In genomic region chr18:9771977-9772660, GRCh38 we compare ENCODE assay signal across 2 cellular contexts.
TF ChIP-seq lines count a peak whose summit lies in the region.

No MANE protein-coding gene starts in this region.

TF ChIP-seq in SK-N-SH, 30 proteins besides CTCF, POLR2A, EP300 and RAD21 (continued from another document):
- TF ChIP-seq ZBTB33 (IDR thresholded peaks at IDR 0.05; ENCODE audit: borderline replicate concordance, low read depth) (no peak), CHD2 (IDR thresholded peaks at IDR 0.05; ENCODE audit: low read length, partially characterized antibody) (no peak), FOSL2 (IDR thresholded peaks at IDR 0.05; ENCODE audit: borderline replicate concordance, low read depth) (no peak), FOXJ3 (CRISPR knock-in tag; IDR thresholded peaks at IDR 0.05) (no peak), RCOR1 (IDR thresholded peaks at IDR 0.05; ENCODE audit: low read length) (no peak), PBX3 (IDR thresholded peaks at IDR 0.05) (no peak), NRF1 (IDR thresholded peaks at IDR 0.05; ENCODE audit: low read depth, low read length) (no peak), RXRA (IDR thresholded peaks at IDR 0.05; ENCODE audit: borderline replicate concordance, low read depth) (no peak), ELF1 (IDR thresholded peaks at IDR 0.05) (no peak), SMC3 (IDR thresholded peaks at IDR 0.05; ENCODE audit: low read depth, low read length) (no peak), SIN3A (IDR thresholded peaks at IDR 0.05; ENCODE audit: borderline replicate concordance, low read depth, low read length) (no peak), IRF3 (IDR thresholded peaks at IDR 0.05; ENCODE audit: low read depth, low read length) (no peak)
- TF ChIP-seq, protein P1, sequence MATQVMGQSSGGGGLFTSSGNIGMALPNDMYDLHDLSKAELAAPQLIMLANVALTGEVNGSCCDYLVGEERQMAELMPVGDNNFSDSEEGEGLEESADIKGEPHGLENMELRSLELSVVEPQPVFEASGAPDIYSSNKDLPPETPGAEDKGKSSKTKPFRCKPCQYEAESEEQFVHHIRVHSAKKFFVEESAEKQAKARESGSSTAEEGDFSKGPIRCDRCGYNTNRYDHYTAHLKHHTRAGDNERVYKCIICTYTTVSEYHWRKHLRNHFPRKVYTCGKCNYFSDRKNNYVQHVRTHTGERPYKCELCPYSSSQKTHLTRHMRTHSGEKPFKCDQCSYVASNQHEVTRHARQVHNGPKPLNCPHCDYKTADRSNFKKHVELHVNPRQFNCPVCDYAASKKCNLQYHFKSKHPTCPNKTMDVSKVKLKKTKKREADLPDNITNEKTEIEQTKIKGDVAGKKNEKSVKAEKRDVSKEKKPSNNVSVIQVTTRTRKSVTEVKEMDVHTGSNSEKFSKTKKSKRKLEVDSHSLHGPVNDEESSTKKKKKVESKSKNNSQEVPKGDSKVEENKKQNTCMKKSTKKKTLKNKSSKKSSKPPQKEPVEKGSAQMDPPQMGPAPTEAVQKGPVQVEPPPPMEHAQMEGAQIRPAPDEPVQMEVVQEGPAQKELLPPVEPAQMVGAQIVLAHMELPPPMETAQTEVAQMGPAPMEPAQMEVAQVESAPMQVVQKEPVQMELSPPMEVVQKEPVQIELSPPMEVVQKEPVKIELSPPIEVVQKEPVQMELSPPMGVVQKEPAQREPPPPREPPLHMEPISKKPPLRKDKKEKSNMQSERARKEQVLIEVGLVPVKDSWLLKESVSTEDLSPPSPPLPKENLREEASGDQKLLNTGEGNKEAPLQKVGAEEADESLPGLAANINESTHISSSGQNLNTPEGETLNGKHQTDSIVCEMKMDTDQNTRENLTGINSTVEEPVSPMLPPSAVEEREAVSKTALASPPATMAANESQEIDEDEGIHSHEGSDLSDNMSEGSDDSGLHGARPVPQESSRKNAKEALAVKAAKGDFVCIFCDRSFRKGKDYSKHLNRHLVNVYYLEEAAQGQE (IDR thresholded peaks at IDR 0.05; ENCODE audit: low read depth, low read length), result no peak

TF ChIP-seq in SK-N-SH treated with all-trans-retinoic acid at 6 μM for 48 hours, 23 proteins besides CTCF, POLR2A, EP300 and RAD21 (continued from another document):
- TF ChIP-seq CSRNP3 (CRISPR knock-in tag; IDR thresholded peaks at IDR 0.05), result no peak
- no peak for TF ChIP-seq ISL1 (CRISPR knock-in tag; IDR thresholded peaks at IDR 0.05)
- TF ChIP-seq ZNF8 (CRISPR knock-in tag; IDR thresholded peaks at IDR 0.05), result no peak
- TF ChIP-seq, protein P2, sequence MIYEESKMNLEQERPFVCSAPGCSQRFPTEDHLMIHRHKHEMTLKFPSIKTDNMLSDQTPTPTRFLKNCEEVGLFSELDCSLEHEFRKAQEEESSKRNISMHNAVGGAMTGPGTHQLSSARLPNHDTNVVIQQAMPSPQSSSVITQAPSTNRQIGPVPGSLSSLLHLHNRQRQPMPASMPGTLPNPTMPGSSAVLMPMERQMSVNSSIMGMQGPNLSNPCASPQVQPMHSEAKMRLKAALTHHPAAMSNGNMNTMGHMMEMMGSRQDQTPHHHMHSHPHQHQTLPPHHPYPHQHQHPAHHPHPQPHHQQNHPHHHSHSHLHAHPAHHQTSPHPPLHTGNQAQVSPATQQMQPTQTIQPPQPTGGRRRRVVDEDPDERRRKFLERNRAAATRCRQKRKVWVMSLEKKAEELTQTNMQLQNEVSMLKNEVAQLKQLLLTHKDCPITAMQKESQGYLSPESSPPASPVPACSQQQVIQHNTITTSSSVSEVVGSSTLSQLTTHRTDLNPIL (CRISPR knock-in tag; IDR thresholded peaks at IDR 0.05; ENCODE audit: low read depth), result no peak
- TF ChIP-seq POU6F1 (CRISPR knock-in tag; IDR thresholded peaks at IDR 0.05; ENCODE audit: borderline replicate concordance, low read depth), result no peak
- TF ChIP-seq ZNF70 (CRISPR knock-in tag; IDR thresholded peaks at IDR 0.05), result no peak
- no peak for TF ChIP-seq ZFP3 (CRISPR knock-in tag; IDR thresholded peaks at IDR 0.05)
- TF ChIP-seq, protein P3, sequence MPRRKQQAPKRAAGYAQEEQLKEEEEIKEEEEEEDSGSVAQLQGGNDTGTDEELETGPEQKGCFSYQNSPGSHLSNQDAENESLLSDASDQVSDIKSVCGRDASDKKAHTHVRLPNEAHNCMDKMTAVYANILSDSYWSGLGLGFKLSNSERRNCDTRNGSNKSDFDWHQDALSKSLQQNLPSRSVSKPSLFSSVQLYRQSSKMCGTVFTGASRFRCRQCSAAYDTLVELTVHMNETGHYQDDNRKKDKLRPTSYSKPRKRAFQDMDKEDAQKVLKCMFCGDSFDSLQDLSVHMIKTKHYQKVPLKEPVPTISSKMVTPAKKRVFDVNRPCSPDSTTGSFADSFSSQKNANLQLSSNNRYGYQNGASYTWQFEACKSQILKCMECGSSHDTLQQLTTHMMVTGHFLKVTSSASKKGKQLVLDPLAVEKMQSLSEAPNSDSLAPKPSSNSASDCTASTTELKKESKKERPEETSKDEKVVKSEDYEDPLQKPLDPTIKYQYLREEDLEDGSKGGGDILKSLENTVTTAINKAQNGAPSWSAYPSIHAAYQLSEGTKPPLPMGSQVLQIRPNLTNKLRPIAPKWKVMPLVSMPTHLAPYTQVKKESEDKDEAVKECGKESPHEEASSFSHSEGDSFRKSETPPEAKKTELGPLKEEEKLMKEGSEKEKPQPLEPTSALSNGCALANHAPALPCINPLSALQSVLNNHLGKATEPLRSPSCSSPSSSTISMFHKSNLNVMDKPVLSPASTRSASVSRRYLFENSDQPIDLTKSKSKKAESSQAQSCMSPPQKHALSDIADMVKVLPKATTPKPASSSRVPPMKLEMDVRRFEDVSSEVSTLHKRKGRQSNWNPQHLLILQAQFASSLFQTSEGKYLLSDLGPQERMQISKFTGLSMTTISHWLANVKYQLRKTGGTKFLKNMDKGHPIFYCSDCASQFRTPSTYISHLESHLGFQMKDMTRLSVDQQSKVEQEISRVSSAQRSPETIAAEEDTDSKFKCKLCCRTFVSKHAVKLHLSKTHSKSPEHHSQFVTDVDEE (CRISPR knock-in tag; IDR thresholded peaks at IDR 0.05), result no peak
- TF ChIP-seq RARB (CRISPR knock-in tag; IDR thresholded peaks at IDR 0.05), result no peak
- TF ChIP-seq ZNF565 (CRISPR knock-in tag; conservative IDR thresholded peaks at IDR 0.05; ENCODE audit: low read depth), result no peak
- TF ChIP-seq, protein P4, sequence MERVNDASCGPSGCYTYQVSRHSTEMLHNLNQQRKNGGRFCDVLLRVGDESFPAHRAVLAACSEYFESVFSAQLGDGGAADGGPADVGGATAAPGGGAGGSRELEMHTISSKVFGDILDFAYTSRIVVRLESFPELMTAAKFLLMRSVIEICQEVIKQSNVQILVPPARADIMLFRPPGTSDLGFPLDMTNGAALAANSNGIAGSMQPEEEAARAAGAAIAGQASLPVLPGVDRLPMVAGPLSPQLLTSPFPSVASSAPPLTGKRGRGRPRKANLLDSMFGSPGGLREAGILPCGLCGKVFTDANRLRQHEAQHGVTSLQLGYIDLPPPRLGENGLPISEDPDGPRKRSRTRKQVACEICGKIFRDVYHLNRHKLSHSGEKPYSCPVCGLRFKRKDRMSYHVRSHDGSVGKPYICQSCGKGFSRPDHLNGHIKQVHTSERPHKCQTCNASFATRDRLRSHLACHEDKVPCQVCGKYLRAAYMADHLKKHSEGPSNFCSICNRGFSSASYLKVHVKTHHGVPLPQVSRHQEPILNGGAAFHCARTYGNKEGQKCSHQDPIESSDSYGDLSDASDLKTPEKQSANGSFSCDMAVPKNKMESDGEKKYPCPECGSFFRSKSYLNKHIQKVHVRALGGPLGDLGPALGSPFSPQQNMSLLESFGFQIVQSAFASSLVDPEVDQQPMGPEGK (CRISPR knock-in tag; IDR thresholded peaks at IDR 0.05; ENCODE audit: borderline replicate concordance), result no peak
- no peak for TF ChIP-seq GLIS3 (CRISPR knock-in tag; IDR thresholded peaks at IDR 0.05)
